34 cellular contexts compared by ENCODE assay signal in genomic region chrX:6266041-6266440, GRCh38. TPM values are rescaled to one million over a fixed set of nuclear protein-coding genes. Genes with fewer than 3 reads are reported as not detected.
"Had no signal": no experiment of that assay in that cellular context is flagged by ENCODE, and none has a peak within 500 bp of the region (broad histone marks: within the 10 kb centered on the region; RNA-seq: fewer than 3 reads in every experiment).

No MANE protein-coding gene starts in this region.

- ATAC-seq: activated CD8-positive, alpha-beta T cell treated with anti-CD3 and anti-CD28 coated beads for 36 hours; activated naive CD4-positive, alpha-beta T cell treated with anti-CD3 and anti-CD28 coated beads, Interleukin-2, amount 50 U/mL, for 72 hours; activated T-cell treated with anti-CD3 and anti-CD28 coated beads, Interleukin-2, amount 50 U/mL, for 4 hours; activated T-cell treated with anti-CD3 and anti-CD28 coated beads, Interleukin-2, amount 50 U/mL, for 72 hours; activated T-helper 17 cell treated with anti-CD3 and anti-CD28 coated beads, Interleukin-2, amount 50 U/mL, for 72 hours; T-cell; T-helper 17 cell had no signal

- DNase-seq: activated B cell treated with CpG ODN at 0.5 μM for 24 hours; activated CD4-positive, alpha-beta memory T cell treated with anti-CD3 and anti-CD28 coated beads for 36 hours; activated CD4-positive, alpha-beta T cell treated with anti-CD3 and anti-CD28 coated beads for 4 hours; activated CD4-positive, alpha-beta T cell treated with anti-CD3 and anti-CD28 coated beads, Interleukin-2, amount 10 ng/mL, durations not matched to agents 24 days and 14 days; activated CD4-positive, alpha-beta T cell treated with anti-CD3 and anti-CD28 coated beads, Interleukin-2, amount 50 U/mL, for 1 hour; activated CD4-positive, alpha-beta T cell treated with anti-CD3 and anti-CD28 coated beads, Interleukin-2, amount 50 U/mL, for 4 hours; activated CD4-positive, CD25-positive, alpha-beta regulatory T cell treated with anti-CD3 and anti-CD28 coated beads, Interleukin-2, amount 50 U/mL, for 72 hours; activated CD8-positive, alpha-beta memory T cell treated with anti-CD3 and anti-CD28 coated beads, Interleukin-2, amount 50 U/mL, for 4 hours; activated CD8-positive, alpha-beta T cell treated with anti-CD3 and anti-CD28 coated beads for 36 hours; activated effector memory CD4-positive, alpha-beta T cell treated with anti-CD3 and anti-CD28 coated beads, Interleukin-2, amount 50 U/mL, for 16 hours; activated gamma-delta T cell treated with Interleukin-2 at 50 U/mL for 16 hours; activated naive CD4-positive, alpha-beta T cell; activated naive CD4-positive, alpha-beta T cell treated with anti-CD3 and anti-CD28 coated beads for 36 hours; activated naive CD4-positive, alpha-beta T cell treated with anti-CD3 and anti-CD28 coated beads, Interleukin-2, amount 50 U/mL, for 16 hours; activated naive CD8-positive, alpha-beta T cell treated with anti-CD3 and anti-CD28 coated beads for 36 hours; activated T-cell treated with anti-CD3 and anti-CD28 coated beads for 4 hours; activated T-cell treated with anti-CD3 and anti-CD28 coated beads, Interleukin-2, amount 50 U/mL, for 1 hour; activated T-cell treated with anti-CD3 and anti-CD28 coated beads, Interleukin-2, amount 50 U/mL, for 4 hours; activated T-cell treated with anti-CD3 and anti-CD28 coated beads, Interleukin-2, amount 50 U/mL, for 72 hours; adrenal gland; amniotic stem cell; aorta; caudate nucleus; T-cell; T-helper 17 cell had no signal

- H3K4me3 ChIP-seq: adrenal gland, cardiac muscle cell had no signal

- H3K4me1 ChIP-seq: adrenal gland had no signal

- H3K27me3 ChIP-seq: adrenal gland, cardiac muscle cell had no signal

- H3K36me3 ChIP-seq: adrenal gland, cardiac muscle cell had no signal

- H3K27ac ChIP-seq: adrenal gland, cardiac muscle cell, VCaP had no signal

- H3K9me3 ChIP-seq: adrenal gland had no signal

RNA-seq across cellular contexts. Expression of gene NLGN4X, which starts 37.4 kb away (rescaled TPM):
- total RNA-seq: activated CD4-positive, alpha-beta memory T cell treated with anti-CD3 and anti-CD28 coated beads for 36 hours; activated CD4-positive, alpha-beta T cell treated with anti-CD3 and anti-CD28 coated beads, Interleukin-2, amount 10 ng/mL, durations not matched to agents 24 days and 14 days; activated CD8-positive, alpha-beta memory T cell treated with anti-CD3 and anti-CD28 coated beads for 36 hours; activated CD8-positive, alpha-beta T cell treated with anti-CD3 and anti-CD28 coated beads for 36 hours; activated naive CD4-positive, alpha-beta T cell treated with anti-CD3 and anti-CD28 coated beads for 36 hours; activated naive CD8-positive, alpha-beta T cell treated with anti-CD3 and anti-CD28 coated beads for 36 hours; activated T-helper 1 cell treated with anti-CD3 and anti-CD28 coated beads, Interleukin-12 subunit alpha, Interleukin-12 subunit beta, Interleukin-2, Interleukin-4 antibody, amounts not matched to agents 30 ng/mL and 10 ng/mL and 1 ng/mL, durations not matched to agents 14 hours and 24 hours and 36 hours; activated T-helper 17 cell treated with anti-CD3 and anti-CD28 coated beads, Interleukin-2, amount 50 U/mL, for 72 hours; bronchial epithelial cell; T-helper 1 cell treated with Interleukin-12 subunit alpha and Interleukin-12 subunit beta and Interleukin-4 antibody, amounts not matched to agents 30 ng/mL and 1 ng/mL, for 36 hours; T-helper 17 cell; T-helper 2 cell treated with Interferon-gamma antibody and Interleukin-4, amounts not matched to agents 100 ng/mL and 5 ng/mL, for 36 hours had no signal
